In genomic region chr2:235807347-235807746, GRCh38 we compare ENCODE assay signal across 25 cellular contexts.
DNase-seq lines count a peak whose midpoint lies in the region; FAIRE-seq lines count a peak whose summit lies in the region.
"Had no signal": no experiment of that assay in that cellular context is flagged by ENCODE, and none has a peak within 500 bp of the region (broad histone marks: within the 10 kb centered on the region; RNA-seq: fewer than 3 reads in every experiment).

No MANE protein-coding gene starts in this region.

- 0 out of 2 replicates have a peak, but pooled peaks cover 4% of the 10 kb centered on the region for H3K9me3 ChIP-seq in NT2/D1 (ENCODE audit: insufficient read depth, low read length)
- H3K9me3 ChIP-seq: transverse colon had no signal

- H3K4me1 ChIP-seq in NT2/D1 (ENCODE audit: insufficient read depth, insufficient read length): peaks cover 4% of the 10 kb centered on the region
- H3K4me1 ChIP-seq: BLaER1, transverse colon had no signal

- FAIRE-seq in frontal cortex (lab: Jason Lieb, UNC): no peak
- FAIRE-seq: astrocyte, GM12878, H54 had no signal

- no peak overlapping the region for H3K9ac ChIP-seq in NT2/D1 (ENCODE audit: insufficient read length, low read depth)
- H3K9ac ChIP-seq: BLaER1 had no signal

- peak; percentile 77 for DNase-seq in NT2/D1 (ENCODE audit: low read depth, low spot score)
- DNase-seq in frontal cortex (ENCODE audit: low spot score in 2 of 2): peak; percentile 26 to 47
- DNase-seq in islet precursor cell: peak; percentile 36
- DNase-seq in retina: peak; percentile 70
- DNase-seq in posterior vena cava (ENCODE audit: low spot score): no peak
- no peak for DNase-seq in NCI-H510A treated with DMSO at 0.1 percent for 48 hours (lab: John Stamatoyannopoulos, UW)
- no peak for DNase-seq in COLO829 (ENCODE audit: low spot score)
- DNase-seq: activated CD4-positive, alpha-beta T cell treated with anti-CD3 and anti-CD28 coated beads for 48 hours; activated gamma-delta T cell; activated naive CD8-positive, alpha-beta T cell treated with anti-CD3 and anti-CD28 coated beads for 36 hours; activated T-cell treated with anti-CD3 and anti-CD28 coated beads, Interleukin-2, amount 50 U/mL, for 1 hour; central memory CD4-positive, alpha-beta T cell; DMS153; IMR-90; mesenchymal stem cell; NCI-H146; NCI-H2107; occipital lobe; T1000; transverse colon; WERI-Rb-1 had no signal

- H3K36me3 ChIP-seq in NT2/D1 (ENCODE audit: insufficient read depth, insufficient read length, low read length): peaks cover 15% of the 10 kb centered on the region

- no peaks in the 10 kb centered on the region for H3K27me3 ChIP-seq in NT2/D1 (ENCODE audit: insufficient read depth, insufficient read length)
- H3K27me3 ChIP-seq: BLaER1, transverse colon had no signal

- intact Hi-C loops in posterior vena cava (cut with DNase I): no loop called here

- no peak overlapping the region for H3K4me3 ChIP-seq in NT2/D1 (ENCODE audit: insufficient read length, low read depth)
- H3K4me3 ChIP-seq: BLaER1, GM12878, transverse colon had no signal

Comparison
In these comparisons a context has a peak if more than half of its experiments do, and no peak if none do; other contexts are left out.
1. DNase-seq: peak in NT2/D1 (single experiment), frontal cortex (2 of 2), islet precursor cell (single experiment) and retina (single experiment); none in posterior vena cava (single experiment), NCI-H510A treated with DMSO at 0.1 percent for 48 hours (single experiment) and COLO829 (single experiment).